ENCODE assay signal across 2 cellular contexts in genomic region chr3:48314542-48314941, GRCh38.
TF ChIP-seq lines count a peak whose summit lies in the region.

No MANE protein-coding gene starts in this region.

TF ChIP-seq in HepG2, 621 proteins besides CTCF, POLR2A, EP300 and RAD21:
- no peak for TF ChIP-seq PTBP1 (IDR thresholded peaks at IDR 0.05; ENCODE audit: low read depth, low read length, poor library complexity, severe bottlenecking)
- no peak for TF ChIP-seq ZNF30 (CRISPR knock-in tag; IDR thresholded peaks at IDR 0.05)
- TF ChIP-seq ZNF432 (CRISPR knock-in tag; IDR thresholded peaks at IDR 0.05; ENCODE audit: borderline replicate concordance), result peak; percentile 99

TF ChIP-seq in K562, 482 proteins besides CTCF, POLR2A, EP300 and RAD21:
- TF ChIP-seq ADNP (tag; IDR thresholded peaks at IDR 0.05) (no peak), DACH1 (IDR thresholded peaks at IDR 0.05; ENCODE audit: partially characterized antibody) (no peak), NR0B1 (IDR thresholded peaks at IDR 0.05; ENCODE audit: partially characterized antibody) (no peak), ATF6 (CRISPR knock-in tag; IDR thresholded peaks at IDR 0.05) (no peak), CBX5 (IDR thresholded peaks at IDR 0.05; ENCODE audit: borderline replicate concordance, low read depth) (peak; percentile 80; the same call in 1 of the 2 replicates), ZNF146 (CRISPR knock-in tag; IDR thresholded peaks at IDR 0.05; ENCODE audit: unreplicated experiment) (no peak), LARP7 (IDR thresholded peaks at IDR 0.05) (no peak), TRIM28 (IDR thresholded peaks at IDR 0.05) (peak; percentile 87; the same call in 1 of the 2 replicates), CBX3 (IDR thresholded peaks at IDR 0.05; ENCODE audit: borderline replicate concordance in 1 of 2, low read length in 2 of 2) (peak in 1 of 2 experiments; percentile 92; a peak in 2 of 3 replicates), THRB (CRISPR knock-in tag; conservative IDR thresholded peaks at IDR 0.05) (no peak), FUS (optimal IDR thresholded peaks at IDR 0.05; ENCODE audit: low read depth, low read length) (no peak), ZBTB5 (IDR thresholded peaks at IDR 0.05) (no peak), CBX1 (IDR thresholded peaks at IDR 0.05; ENCODE audit: low read depth) (0 out of 2 replicates have a peak, but pooled peaks have one; percentile 53), PREB (CRISPR knock-in tag; IDR thresholded peaks at IDR 0.05) (no peak), RNF2 (IDR thresholded peaks at IDR 0.05) (no peak), ZNF280A (IDR thresholded peaks at IDR 0.05; ENCODE audit: low read depth, partially characterized antibody) (peak; percentile 63)
